Comparison of ENCODE assay signal across 20 cellular contexts in the genomic region with DNA sequence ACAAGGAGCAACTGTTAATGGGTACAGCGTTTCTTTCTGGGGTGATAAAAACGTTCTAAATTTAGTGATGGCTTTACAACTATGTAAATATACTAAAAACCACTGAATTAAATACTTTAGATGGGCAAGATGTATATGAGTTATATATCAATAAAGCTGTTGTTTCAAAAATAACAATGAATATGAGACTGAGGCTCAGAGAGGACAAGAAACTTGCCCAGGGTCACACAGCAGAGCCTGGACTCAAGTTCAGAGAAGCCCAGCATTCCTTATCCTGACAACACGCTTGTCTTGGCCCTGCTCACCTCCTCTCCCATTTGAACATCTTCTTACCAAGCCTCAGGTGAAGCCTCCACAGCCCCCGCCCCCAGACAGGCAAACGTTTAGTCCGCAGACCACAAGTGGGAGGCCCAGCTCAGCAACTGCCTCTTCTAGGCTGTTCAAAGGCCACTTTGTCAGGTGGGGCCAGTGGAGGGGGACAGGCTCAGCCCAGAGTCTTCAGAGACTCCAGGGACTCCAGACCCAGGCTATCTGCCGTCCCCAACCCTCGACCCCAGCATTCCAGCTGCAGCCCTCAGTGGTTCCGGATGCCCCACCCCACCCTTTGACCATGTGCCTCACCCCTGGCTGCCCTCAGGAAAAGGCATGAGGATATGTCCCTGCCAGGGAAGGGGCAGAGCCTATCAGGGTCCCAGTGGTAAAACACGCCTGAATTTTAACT.
"Had no signal": no experiment of that assay in that cellular context is flagged by ENCODE, and none has a peak within 500 bp of the region (broad histone marks: within the 10 kb centered on the region; RNA-seq: fewer than 3 reads in every experiment).

No MANE protein-coding gene starts in this region.

- H3K4me3 ChIP-seq: lower lobe of right lung, prostate gland, spleen had no signal

- H3K4me1 Mint-ChIP-seq: activated naive CD8-positive, alpha-beta T cell treated with anti-CD3 and anti-CD28 coated beads, Interleukin-2, amount 10 ng/mL, durations not matched to agents 7 days and 5 days had no signal

- H3K36me3 Mint-ChIP-seq: activated naive CD8-positive, alpha-beta T cell treated with anti-CD3 and anti-CD28 coated beads, Interleukin-2, amount 10 ng/mL, durations not matched to agents 7 days and 5 days; mesothelial cell of epicardium; T-cell had no signal

- H3K36me3 ChIP-seq: lower lobe of right lung, prostate gland, spleen had no signal

- H3K9me3 ChIP-seq: lower lobe of right lung, prostate gland, spleen had no signal

- H3K27me3 ChIP-seq: spleen had no signal

- H3K9me3 Mint-ChIP-seq: activated CD8-positive, alpha-beta T cell treated with anti-CD3 and anti-CD28 coated beads for 36 hours; activated naive CD8-positive, alpha-beta T cell treated with anti-CD3 and anti-CD28 coated beads, Interleukin-2, amount 10 ng/mL, durations not matched to agents 7 days and 5 days; mesothelial cell of epicardium; nephron; T-cell had no signal

- DNase-seq: activated CD4-positive, alpha-beta T cell treated with anti-CD3 and anti-CD28 coated beads, Interleukin-2, amount 10 ng/mL, durations not matched to agents 24 days and 14 days; activated CD4-positive, CD25-positive, alpha-beta regulatory T cell; activated CD8-positive, alpha-beta T cell treated with anti-CD3 and anti-CD28 coated beads for 36 hours; activated naive CD4-positive, alpha-beta T cell; activated naive CD8-positive, alpha-beta T cell treated with anti-CD3 and anti-CD28 coated beads, Interleukin-2, amount 10 ng/mL, durations not matched to agents 7 days and 5 days; activated T-cell treated with anti-CD3 and anti-CD28 coated beads, Interleukin-2, amount 50 U/mL, for 1 hour; cortex of kidney; effector CD4-positive, alpha-beta T cell; left cardiac atrium; lower lobe of right lung; occipital lobe; spleen; stimulated activated naive CD4-positive, alpha-beta T cell; substantia nigra; T-cell; trophoblast cell had no signal

- H3K27ac ChIP-seq: lower lobe of right lung, prostate gland had no signal

- H3K4me3 Mint-ChIP-seq: activated CD4-positive, alpha-beta T cell treated with anti-CD3 and anti-CD28 coated beads, Interleukin-2, amount 10 ng/mL, durations not matched to agents 24 days and 14 days; activated CD8-positive, alpha-beta T cell treated with anti-CD3 and anti-CD28 coated beads for 36 hours; activated naive CD8-positive, alpha-beta T cell treated with anti-CD3 and anti-CD28 coated beads, Interleukin-2, amount 10 ng/mL, durations not matched to agents 7 days and 5 days; activated T-helper 17 cell treated with anti-CD3 and anti-CD28 coated beads, Interleukin-2, amount 50 U/mL, for 72 hours; mesothelial cell of epicardium; nephron; T-cell had no signal

- H3K27ac Mint-ChIP-seq: activated CD4-positive, alpha-beta T cell treated with anti-CD3 and anti-CD28 coated beads, Interleukin-2, amount 10 ng/mL, durations not matched to agents 24 days and 14 days; activated CD8-positive, alpha-beta T cell treated with anti-CD3 and anti-CD28 coated beads for 36 hours; activated naive CD8-positive, alpha-beta T cell treated with anti-CD3 and anti-CD28 coated beads, Interleukin-2, amount 10 ng/mL, durations not matched to agents 7 days and 5 days; activated T-helper 17 cell treated with anti-CD3 and anti-CD28 coated beads, Interleukin-2, amount 50 U/mL, for 72 hours; mesothelial cell of epicardium; T-cell had no signal
